Comparison of ENCODE assay signal across 7 cellular contexts in the genomic region with DNA sequence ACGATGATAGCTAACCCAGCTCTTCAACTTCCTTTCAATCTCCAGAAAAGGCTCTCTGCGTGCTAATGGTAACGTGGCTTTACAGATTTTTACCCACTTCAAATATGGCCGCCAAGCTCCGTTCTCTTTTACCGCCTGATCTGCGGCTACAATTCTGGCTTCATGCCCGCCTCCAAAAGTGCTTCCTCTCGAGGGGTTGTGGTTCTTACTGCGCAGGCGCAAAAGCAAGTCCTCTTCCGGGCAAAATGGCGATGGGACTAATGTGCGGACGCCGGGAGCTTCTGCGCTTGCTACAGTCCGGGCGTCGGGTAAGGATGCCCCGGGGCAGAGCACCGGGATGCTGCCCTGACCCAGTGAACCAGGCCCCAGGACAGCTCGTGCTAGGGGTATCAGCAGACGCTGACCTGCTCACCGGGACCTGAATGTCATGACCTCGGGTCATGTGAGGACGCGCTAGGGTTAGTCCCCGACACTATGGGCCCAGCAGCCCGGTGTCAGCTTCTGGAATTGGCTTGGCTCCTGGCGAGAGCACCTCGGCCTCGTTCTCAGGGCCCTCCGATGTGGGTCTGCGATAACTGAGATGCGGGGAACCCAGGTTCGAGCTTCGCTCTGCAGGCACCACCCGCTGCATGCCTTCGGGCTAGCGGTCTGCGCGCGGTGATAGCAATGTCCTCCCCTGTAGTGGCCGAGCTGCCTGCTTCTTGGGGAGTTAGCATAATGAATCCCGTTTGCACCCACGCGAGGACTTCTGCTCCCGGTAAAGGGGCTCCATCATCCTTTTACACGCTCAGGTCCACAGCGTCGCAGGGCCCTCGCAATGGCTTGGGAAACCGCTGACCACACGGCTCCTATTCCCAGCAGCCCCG. TPM values are rescaled to one million over a fixed set of nuclear protein-coding genes. Genes with fewer than 3 reads are reported as not detected.
DNase-seq lines count a peak whose midpoint lies in the region; ATAC-seq, FAIRE-seq and TF ChIP-seq lines count a peak whose summit lies in the region.

A gene (plus strand): TSS at position 232 of the 866 bp plus-strand sequence. CDS start 14 bp downstream, at position 246.

- WGBS in body of pancreas, 2 donors: 0 to 1% methylated on average over 32 to 56 of the region's 56 CpGs
- WGBS in sigmoid colon, 2 donors: 0% methylated on average over 56 of the region's 56 CpGs

- intact Hi-C loops in body of pancreas (cut with DNase I): no loop called here
- intact Hi-C loops in sigmoid colon (cut with DNase I): loop anchor here (5.0 to 10.0 kb wide), 4 partner anchors 49 to 199 kb away; a partner anchor contains a TSS

- H3K27me3 ChIP-seq in body of pancreas (no peaks in the 10 kb centered on the region), sigmoid colon (no peaks in the 10 kb centered on the region)

- TF ChIP-seq POLR2A in body of pancreas (IDR thresholded peaks at IDR 0.05) (peak; percentile 21 to 87 (median 79)), sigmoid colon (IDR thresholded peaks at IDR 0.05) (peak; percentile 25 to 73)

- peak; percentile 99 for DNase-seq in NCI-H2107 treated with DMSO at 0.1 percent for 48 hours (lab: John Stamatoyannopoulos, UW; ENCODE audit: unreplicated experiment)
- peak; percentile 98 to 100 (median 99) for DNase-seq in body of pancreas
- peak; percentile 84 for DNase-seq in iPS DF 4.7 (ENCODE audit: extremely low read depth, low spot score)
- peak; percentile 99 for DNase-seq in sigmoid colon

- peak within 1 kb of the TSS; percentile 50 to 94 for H3K4me3 ChIP-seq in body of pancreas
- peak within 1 kb of the TSS; percentile 81 to 87 (median 85) for H3K4me3 ChIP-seq in sigmoid colon

- peaks cover 12 to 24% of the 10 kb centered on the region in 2 donors for H3K36me3 ChIP-seq in body of pancreas (replicated peaks in 1 of 2; ENCODE audit: insufficient read depth in 1 of 2, low read depth in 2 of 2)
- peaks cover 17 to 39% (median 30%) of the 10 kb centered on the region in 4 donors for H3K36me3 ChIP-seq in sigmoid colon

- peak within 1 kb of the TSS; percentile 57 to 81 (median 78) for H3K27ac ChIP-seq in body of pancreas
- peak within 1 kb of the TSS; percentile 84 to 89 (median 87) for H3K27ac ChIP-seq in sigmoid colon

- H3K9me3 ChIP-seq in body of pancreas: peaks cover 0 to 6% (median 0%) of the 10 kb centered on the region in 3 donors
- H3K9me3 ChIP-seq in sigmoid colon: peaks cover 0 to 4% (median 1%) of the 10 kb centered on the region in 4 donors

- H3K4me1 ChIP-seq in body of pancreas: peaks cover 28% of the 10 kb centered on the region
- peaks cover 0 to 22% (median 18%) of the 10 kb centered on the region in 4 donors for H3K4me1 ChIP-seq in sigmoid colon

- FAIRE-seq in TTC549 (lab: Jason Lieb, UNC): peak; percentile 91

- no peak for TF ChIP-seq CTCF in body of pancreas (IDR thresholded peaks at IDR 0.05)
- TF ChIP-seq CTCF in sigmoid colon (IDR thresholded peaks at IDR 0.05): no peak

- peak; percentile 76 for ATAC-seq in GM18511 (IDR thresholded peaks at IDR 0.05; ENCODE audit: unreplicated experiment)
- ATAC-seq in HG03039 (IDR thresholded peaks at IDR 0.05; ENCODE audit: unreplicated experiment): peak; percentile 75
- ATAC-seq in body of pancreas: peak; percentile 97

- TF ChIP-seq EP300 in sigmoid colon (IDR thresholded peaks at IDR 0.05): no peak

RNA-seq across cellular contexts. Expression of the gene that starts here (rescaled TPM):
- 10 to 100 TPM; 73.2 to 83.5 TPM for total RNA-seq in body of pancreas
- 100 to 1,000 TPM in 2 of 4 donors, 10 to 100 TPM in 2; 95.2 to 108 (median 102) TPM for total RNA-seq in sigmoid colon
- polyA plus RNA-seq in sigmoid colon: 100 to 1,000 TPM in 1 of 3 donors, 10 to 100 TPM in 2; 85.1 to 113 (median 85.9) TPM

Comparison
In these comparisons a context has a peak if more than half of its experiments do, and no peak if none do; other contexts are left out.
1. Peak in every context shown above with its lines: DNase-seq, ATAC-seq, H3K4me3 ChIP-seq and H3K27ac ChIP-seq.